ENCODE assay signal across 26 cellular contexts in genomic region chr5:20087299-20087698, GRCh38.
"Had no signal": no experiment of that assay in that cellular context is flagged by ENCODE, and none has a peak within 500 bp of the region (broad histone marks: within the 10 kb centered on the region; RNA-seq: fewer than 3 reads in every experiment).

No MANE protein-coding gene starts in this region.

- H2AFZ ChIP-seq: parathyroid adenoma had no signal

- DNase-seq: heart right ventricle; hippocampal formation; immature natural killer cell; kidney; left colon; left lung; lower lobe of right lung; mammary epithelial cell; mesenchymal stem cell; naive thymus-derived CD8-positive, alpha-beta T cell; occipital lobe; psoas muscle; stimulated activated CD4-positive, alpha-beta T cell treated with anti-CD3 and anti-CD28 coated beads, Interleukin-12 subunit alpha, Interleukin-12 subunit beta, amount 100 ng/mL, for 4 hours; stimulated activated CD4-positive, alpha-beta T cell treated with anti-CD3 and anti-CD28 coated beads, Interleukin-4, amount 100 ng/mL, for 24 hours; stimulated activated naive CD4-positive, alpha-beta T cell; tibial artery; trophoblast cell; upper lobe of right lung had no signal

- FAIRE-seq: islet of Langerhans, kidney, urothelium cell line had no signal

- H3K9me3 ChIP-seq: lower lobe of right lung, psoas muscle, suprapubic skin, thoracic aorta, upper lobe of right lung had no signal

- H3K4me3 ChIP-seq: heart right ventricle, left lung, lower lobe of right lung, psoas muscle, skin epidermis, suprapubic skin, thoracic aorta, tibial artery, upper lobe of right lung had no signal

- H3K36me3 ChIP-seq: heart right ventricle, left lung, lower lobe of right lung, suprapubic skin, thoracic aorta, tibial artery, upper lobe of right lung had no signal

- H3K27me3 ChIP-seq: heart right ventricle, left lung, suprapubic skin, tibial artery, upper lobe of right lung had no signal

- H3K9ac ChIP-seq: parathyroid adenoma had no signal

- ATAC-seq: heart right ventricle; left colon; left lung; lower lobe of right lung; naive thymus-derived CD8-positive, alpha-beta T cell; psoas muscle; sciatic nerve; stimulated activated effector memory CD8-positive, alpha-beta T cell treated with anti-CD3 and anti-CD28 coated beads, Interleukin-12 subunit alpha, Interleukin-12 subunit beta, amount 100 ng/mL, for 72 hours; upper lobe of right lung had no signal

- H3K79me2 ChIP-seq: parathyroid adenoma had no signal

- H3K4me1 ChIP-seq: left lung, lower lobe of right lung, parathyroid adenoma, psoas muscle, suprapubic skin, tibial artery, upper lobe of right lung had no signal

- H3K27ac ChIP-seq: heart right ventricle, left lung, lower lobe of right lung, parathyroid adenoma, psoas muscle, skin epidermis, suprapubic skin, thoracic aorta, tibial artery, upper lobe of right lung had no signal
